In genomic region chr9:129885018-129885669, GRCh38 we compare ENCODE assay signal across 8 cellular contexts. TPM values are rescaled to one million over a fixed set of nuclear protein-coding genes. Genes with fewer than 3 reads are reported as not detected.
DNase-seq lines count a peak whose midpoint lies in the region; ATAC-seq and TF ChIP-seq lines count a peak whose summit lies in the region.

No MANE protein-coding gene starts in this region.

- peak overlapping the region; percentile 75 for H3K4me2 ChIP-seq in DND-41 (ENCODE audit: insufficient read depth, low read length)

- H2AFZ ChIP-seq in DND-41 (ENCODE audit: low read depth, low read length): no peak overlapping the region; the same call in 1 of the 2 replicates

- H3K9me3 Mint-ChIP-seq in activated CD4-positive, alpha-beta T cell treated with anti-CD3 and anti-CD28 coated beads, Interleukin-2, amount 10 ng/mL, durations not matched to agents 7 days and 5 days: no peaks in the 10 kb centered on the region
- H3K9me3 Mint-ChIP-seq in osteocyte (ENCODE audit: unreplicated experiment): no peaks in the 10 kb centered on the region

- WGBS in esophagus, 2 donors: 17 to 20% methylated on average over 24 to 27 of the region's 27 CpGs

- H3K4me3 Mint-ChIP-seq in activated CD4-positive, alpha-beta T cell treated with anti-CD3 and anti-CD28 coated beads, Interleukin-2, amount 10 ng/mL, durations not matched to agents 7 days and 5 days: peak overlapping the region; percentile 83
- H3K4me3 Mint-ChIP-seq in osteocyte (ENCODE audit: unreplicated experiment): peak overlapping the region; percentile 65

- H3K4me1 Mint-ChIP-seq in activated CD4-positive, alpha-beta T cell treated with anti-CD3 and anti-CD28 coated beads, Interleukin-2, amount 10 ng/mL, durations not matched to agents 7 days and 5 days: peaks cover 60% of the 10 kb centered on the region
- H3K4me1 Mint-ChIP-seq in osteocyte (ENCODE audit: unreplicated experiment): peaks cover 36% of the 10 kb centered on the region

- POLR2A ChIA-PET in activated CD4-positive, alpha-beta T cell treated with anti-CD3 and anti-CD28 coated beads, Interleukin-2, amount 10 ng/mL, durations not matched to agents 7 days and 5 days (lab: Charles Lee): interaction anchor here (0.5 kb wide), 1 partner anchor 30 kb away, joined by 5 read pairs; no protein-coding TSS in a partner anchor

- H3K4me1 ChIP-seq in DND-41 (ENCODE audit: insufficient read depth, low read length) (peaks cover 83% of the 10 kb centered on the region), esophagus (ENCODE audit: control insufficient read depth in 2 of 2, insufficient read depth in 2 of 2, low read length in 1 of 2) (peaks cover 4 to 9% of the 10 kb centered on the region in 2 donors)

- H3K79me2 ChIP-seq in DND-41 (ENCODE audit: insufficient read depth, low read length): peaks cover 55% of the 10 kb centered on the region

- H3K27me3 Mint-ChIP-seq in activated CD4-positive, alpha-beta T cell treated with anti-CD3 and anti-CD28 coated beads, Interleukin-2, amount 10 ng/mL, durations not matched to agents 7 days and 5 days: no peaks in the 10 kb centered on the region
- H3K27me3 Mint-ChIP-seq in osteocyte (ENCODE audit: unreplicated experiment): no peaks in the 10 kb centered on the region

- H3K9ac ChIP-seq in DND-41 (ENCODE audit: low read depth, low read length): peak overlapping the region; percentile 76

- no peak for ATAC-seq in DND-41 (ENCODE audit: insufficient read depth, low read depth)
- ATAC-seq in GM21447 (IDR thresholded peaks at IDR 0.05; ENCODE audit: unreplicated experiment): no peak
- ATAC-seq in HG02678 (IDR thresholded peaks at IDR 0.05; ENCODE audit: unreplicated experiment): no peak

- no peaks in the 10 kb centered on the region for H4K20me1 ChIP-seq in DND-41 (ENCODE audit: insufficient read depth, low read length)

- peak; percentile 54 for DNase-seq in DND-41
- peak; percentile 51 for DNase-seq in KG1 (lab: John Stamatoyannopoulos, UW)
- peak; percentile 45 for DNase-seq in activated CD4-positive, alpha-beta T cell treated with anti-CD3 and anti-CD28 coated beads, Interleukin-2, amount 10 ng/mL, durations not matched to agents 7 days and 5 days
- DNase-seq in osteocyte (ENCODE audit: extremely low spot score, unreplicated experiment): no peak
- no peak for DNase-seq in epidermal melanocyte (ENCODE audit: insufficient read length, low spot score)

- peaks cover 42% of the 10 kb centered on the region for H3K36me3 ChIP-seq in DND-41 (ENCODE audit: insufficient read depth, low read length)
- H3K36me3 ChIP-seq in esophagus (ENCODE audit: control insufficient read depth in 2 of 2, insufficient read depth in 2 of 2, low read length in 1 of 2): peaks cover 12 to 18% of the 10 kb centered on the region in 2 donors

- H3K4me3 ChIP-seq in DND-41 (ENCODE audit: low read depth in 1 of 2, low read length in 2 of 2) (peak overlapping the region; percentile 23 to 63; a peak in 3 of 4 replicates), esophagus (ENCODE audit: low read depth in 1 of 2, low read length in 2 of 2) (peak overlapping the region; percentile 43 to 53)

- H3K36me3 Mint-ChIP-seq in activated CD4-positive, alpha-beta T cell treated with anti-CD3 and anti-CD28 coated beads, Interleukin-2, amount 10 ng/mL, durations not matched to agents 7 days and 5 days (ENCODE audit: low read depth): peaks cover 66% of the 10 kb centered on the region
- peaks cover 20% of the 10 kb centered on the region for H3K36me3 Mint-ChIP-seq in osteocyte (ENCODE audit: unreplicated experiment)

- CTCF ChIA-PET in activated CD4-positive, alpha-beta T cell treated with anti-CD3 and anti-CD28 coated beads, Interleukin-2, amount 10 ng/mL, durations not matched to agents 7 days and 5 days (lab: Charles Lee): interaction anchor here (0.6 to 1.9 kb wide), 26 partner anchors 9 to 222 kb away, joined by 3 to 22 read pairs (median 4); partner anchors contain the start of gene GPR107

- H3K27ac Mint-ChIP-seq in activated CD4-positive, alpha-beta T cell treated with anti-CD3 and anti-CD28 coated beads, Interleukin-2, amount 10 ng/mL, durations not matched to agents 7 days and 5 days: peak overlapping the region; percentile 98
- H3K27ac Mint-ChIP-seq in osteocyte (ENCODE audit: unreplicated experiment): peak overlapping the region; percentile 59

- H3K27me3 ChIP-seq in DND-41 (ENCODE audit: insufficient read depth, low read length, poor library complexity) (no peaks in the 10 kb centered on the region), esophagus (ENCODE audit: control insufficient read depth in 1 of 2, insufficient read depth in 2 of 2, low read length in 2 of 2) (no peaks in the 10 kb centered on the region)

- TF ChIP-seq CTCF in DND-41 (IDR thresholded peaks at IDR 0.05; ENCODE audit: borderline replicate concordance, extremely low read depth, low read length, poor library complexity, severe bottlenecking) (peak; percentile 49), osteocyte (IDR thresholded peaks at IDR 0.05) (no peak)

- H3K27ac ChIP-seq in DND-41 (ENCODE audit: low read length): peak overlapping the region; percentile 97
- H3K27ac ChIP-seq in esophagus (ENCODE audit: low read depth in 2 of 2, low read length in 1 of 2): peak overlapping the region; percentile 85 to 97

- H3K9me3 ChIP-seq in DND-41 (ENCODE audit: insufficient read depth, low read length, severe bottlenecking) (no peaks in the 10 kb centered on the region), esophagus (ENCODE audit: control insufficient read depth in 2 of 2, insufficient read depth in 1 of 2, low read depth in 1 of 2, low read length in 1 of 2) (no peaks in the 10 kb centered on the region)

RNA-seq across cellular contexts. Expression of gene USP20, which starts 49.9 kb away (rescaled TPM):
- 100 to 1,000 TPM in 1 of 2 experiments, 10 to 100 TPM in 1; 90.8 to 105 TPM for total RNA-seq in activated CD4-positive, alpha-beta T cell treated with anti-CD3 and anti-CD28 coated beads, Interleukin-2, amount 10 ng/mL, durations not matched to agents 7 days and 5 days
- 10 to 100 TPM; 15.1 to 20.7 TPM for polyA plus RNA-seq in esophagus
- total RNA-seq in osteocyte: 31.2 and 32.6 TPM in 2 replicates

RNA-seq across cellular contexts. Expression of gene C9orf78, which starts 50.1 kb away (rescaled TPM):
- 10 to 100 TPM; 83.9 to 89.2 TPM for total RNA-seq in activated CD4-positive, alpha-beta T cell treated with anti-CD3 and anti-CD28 coated beads, Interleukin-2, amount 10 ng/mL, durations not matched to agents 7 days and 5 days
- polyA plus RNA-seq in esophagus: 10 to 100 TPM; 21.9 to 39.5 TPM
- total RNA-seq in osteocyte: 38.9 and 45.9 TPM in 2 replicates

Comparison
In these comparisons a context has a peak if more than half of its experiments do, and no peak if none do; other contexts are left out.
1. DNase-seq: peak in DND-41 (single experiment), KG1 (single experiment) and activated CD4-positive, alpha-beta T cell treated with anti-CD3 and anti-CD28 coated beads, Interleukin-2, amount 10 ng/mL, durations not matched to agents 7 days and 5 days (single experiment); none in osteocyte (single experiment) and epidermal melanocyte (single experiment).